ENCODE assay signal across 8 cellular contexts in the genomic region with DNA sequence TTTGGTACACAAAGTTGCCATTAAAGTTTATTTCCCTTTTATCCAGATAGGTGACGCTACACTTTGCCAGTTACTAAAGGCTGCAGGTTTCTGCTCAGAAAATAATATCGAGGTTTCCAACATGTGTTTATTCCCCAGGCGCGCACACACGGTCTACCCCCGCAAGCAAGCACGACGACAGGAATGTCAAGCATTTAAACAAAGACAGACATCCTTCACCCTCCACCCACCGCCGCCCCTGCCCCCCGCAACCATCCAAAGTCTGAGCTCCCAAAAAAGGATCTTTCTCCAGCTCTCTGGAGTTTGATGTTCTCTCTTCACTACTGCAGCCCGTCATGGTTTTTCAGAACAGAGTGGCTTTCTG.
DNase-seq lines count a peak whose midpoint lies in the region; ATAC-seq and TF ChIP-seq lines count a peak whose summit lies in the region.

No MANE protein-coding gene starts in this region.

- in situ Hi-C loops in GM13976 (cut with MboI; ENCODE audit: low sequenced_read_pairs, unreplicated experiment), result no loop called here

- ATAC-seq in GM19395 (IDR thresholded peaks at IDR 0.05; ENCODE audit: unreplicated experiment) (no peak), HG03095 (IDR thresholded peaks at IDR 0.05; ENCODE audit: unreplicated experiment) (no peak), GM18907 (IDR thresholded peaks at IDR 0.05; ENCODE audit: unreplicated experiment) (no peak)

- no peaks in the 10 kb centered on the region for H3K9me3 ChIP-seq in SK-N-MC (ENCODE audit: low read depth, low read length)

- no peaks in the 10 kb centered on the region for H3K36me3 ChIP-seq in SK-N-MC (ENCODE audit: insufficient read depth, low read length)

- no peak overlapping the region for H3K27ac ChIP-seq in SK-N-MC

- H3K9ac ChIP-seq in SK-N-MC (ENCODE audit: insufficient read length), result no peak overlapping the region

- no peak for TF ChIP-seq CTCF in GM13976 (IDR thresholded peaks at IDR 0.05; ENCODE audit: borderline replicate concordance, control extremely low read depth, extremely low read depth, insufficient read depth, missing control alignments)
- TF ChIP-seq CTCF in foreskin fibroblast (IDR thresholded peaks at IDR 0.05; ENCODE audit: low read depth, low read length), result no peak

- DNase-seq in GM13976 (ENCODE audit: low spot score) (peak; percentile 33), SK-N-MC (ENCODE audit: low read depth, low spot score) (no peak), foreskin fibroblast (peak in 1 of 2 donors; percentile 26), skeletal muscle cell (ENCODE audit: low read depth) (no peak), AG20443 (ENCODE audit: low spot score) (no peak)

- H3K4me3 ChIP-seq in SK-N-MC (peak overlapping the region; percentile 83), foreskin fibroblast (ENCODE audit: low read depth in 1 of 2, low read length in 2 of 2) (peak overlapping the region; percentile 63 to 68), skeletal muscle cell (ENCODE audit: low read depth, low read length) (peak overlapping the region; percentile 72)
